ENCODE assay signal across 14 cellular contexts in the genomic region with DNA sequence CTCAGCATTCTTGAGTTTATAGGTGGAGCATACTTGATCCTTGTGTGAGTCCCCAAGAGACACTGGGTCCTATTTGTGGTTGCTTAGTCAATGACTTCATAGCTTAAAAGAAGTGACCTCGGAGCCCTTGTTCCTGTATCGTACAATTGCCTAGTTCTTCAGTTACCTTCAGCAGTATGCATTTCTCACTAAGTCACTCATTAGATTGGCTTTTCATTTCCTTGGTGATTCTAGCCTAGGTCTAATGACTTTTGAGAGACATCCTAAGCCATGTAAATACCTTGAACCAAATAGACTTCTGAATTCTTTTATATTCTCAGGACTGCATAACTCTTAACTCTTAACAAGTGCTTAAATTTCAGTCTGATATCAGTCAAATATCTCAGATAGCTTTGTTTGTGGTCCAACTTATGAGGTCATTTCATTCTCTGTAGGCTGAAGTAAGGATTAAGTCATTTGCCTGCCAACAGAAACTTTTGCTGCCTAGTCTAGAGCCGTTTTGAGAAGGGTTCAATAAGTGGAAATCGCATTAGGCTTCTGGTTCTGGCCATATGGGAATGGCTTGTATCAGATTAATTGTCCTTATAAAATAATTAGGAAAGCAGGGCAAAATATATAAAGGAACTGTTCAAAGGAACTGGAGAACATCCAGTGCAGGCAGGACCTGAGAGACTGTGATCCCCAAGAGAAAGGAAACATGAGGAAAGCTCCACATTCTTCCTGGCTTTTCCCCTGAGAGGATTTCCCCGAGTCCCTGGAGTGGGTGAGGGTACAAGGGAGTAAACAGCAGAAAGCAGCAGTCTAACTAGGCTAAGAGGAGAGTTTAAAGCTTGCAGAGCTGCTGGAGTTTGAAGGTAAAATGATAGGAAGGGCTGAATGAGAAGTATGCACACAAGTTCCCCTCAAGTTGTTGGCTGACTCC. TPM values are rescaled to one million over a fixed set of nuclear protein-coding genes. Genes with fewer than 3 reads are reported as not detected.
A peak's percentile ranks its signal among the peaks of the same experiment; 100 is the strongest.
DNase-seq lines count a peak whose midpoint lies in the region; ATAC-seq and TF ChIP-seq lines count a peak whose summit lies in the region.
"Had no signal": no experiment of that assay in that cellular context is flagged by ENCODE, and none has a peak within 500 bp of the region (broad histone marks: within the 10 kb centered on the region; RNA-seq: fewer than 3 reads in every experiment).

No MANE protein-coding gene starts in this region.

- no peaks in the 10 kb centered on the region for H3K27me3 ChIP-seq in body of pancreas
- no peaks in the 10 kb centered on the region for H3K27me3 ChIP-seq in mucosa of stomach (ENCODE audit: control insufficient read depth, insufficient read depth, low read length)
- H3K27me3 ChIP-seq: sigmoid colon, tibial nerve had no signal

- H3K27ac Mint-ChIP-seq in activated CD4-positive, alpha-beta memory T cell treated with anti-CD3 and anti-CD28 coated beads, Interleukin-2, amount 10 ng/mL, durations not matched to agents 7 days and 5 days = no peak overlapping the region
- H3K27ac Mint-ChIP-seq: IgD-negative memory B cell had no signal

- DNase-seq in AG08395 (ENCODE audit: low spot score) = peak; percentile 36
- DNase-seq in HS-27A (ENCODE audit: low read depth) = peak; percentile 81
- no peak for DNase-seq in body of pancreas
- DNase-seq in SIG-M5 treated with dmso at 0.1 percent for 504 hours (lab: John Stamatoyannopoulos, UW; ENCODE audit: unreplicated experiment) = no peak
- DNase-seq in activated CD4-positive, alpha-beta memory T cell treated with anti-CD3 and anti-CD28 coated beads, Interleukin-2, amount 10 ng/mL, durations not matched to agents 7 days and 5 days = no peak
- DNase-seq: activated T-cell treated with anti-CD3 and anti-CD28 coated beads for 4 hours, AML-193, amniotic stem cell, sigmoid colon had no signal

- peaks cover under 1% of the 10 kb centered on the region for H3K4me1 Mint-ChIP-seq in activated CD4-positive, alpha-beta memory T cell treated with anti-CD3 and anti-CD28 coated beads, Interleukin-2, amount 10 ng/mL, durations not matched to agents 7 days and 5 days
- H3K4me1 Mint-ChIP-seq: IgD-negative memory B cell had no signal

- H3K36me3 ChIP-seq in body of pancreas (replicated peaks in 1 of 2; ENCODE audit: insufficient read depth in 1 of 2, low read depth in 2 of 2) (no peaks in the 10 kb centered on the region), mucosa of stomach (ENCODE audit: control insufficient read depth, insufficient read depth, low read length) (no peaks in the 10 kb centered on the region)
- H3K36me3 ChIP-seq: sigmoid colon had no signal

- no peaks in the 10 kb centered on the region for H3K36me3 Mint-ChIP-seq in activated CD4-positive, alpha-beta memory T cell treated with anti-CD3 and anti-CD28 coated beads, Interleukin-2, amount 10 ng/mL, durations not matched to agents 7 days and 5 days (ENCODE audit: low read depth)

- TF ChIP-seq CTCF in body of pancreas (IDR thresholded peaks at IDR 0.05) = no peak

- H3K27ac ChIP-seq in body of pancreas = peak overlapping the region in 3 of 4 donors; percentile 6 to 52 (median 46)
- H3K27ac ChIP-seq: sigmoid colon, tibial nerve had no signal

- CTCF ChIA-PET in activated CD4-positive, alpha-beta memory T cell treated with anti-CD3 and anti-CD28 coated beads, Interleukin-2, amount 10 ng/mL, durations not matched to agents 7 days and 5 days (lab: Charles Lee) = interaction anchor here (0.8 to 1.4 kb wide), 4 partner anchors 9 to 178 kb away, joined by 3 to 5 read pairs (median 4); no protein-coding TSS in a partner anchor

- 48 to 53% methylated on average over 5 of the region's 5 CpGs for WGBS in body of pancreas, 2 donors

- no peak overlapping the region for H3K4me3 ChIP-seq in body of pancreas
- no peak overlapping the region for H3K4me3 ChIP-seq in mucosa of stomach (ENCODE audit: low read length)
- H3K4me3 ChIP-seq: sigmoid colon, tibial nerve had no signal

- no peaks in the 10 kb centered on the region for H3K27me3 Mint-ChIP-seq in activated CD4-positive, alpha-beta memory T cell treated with anti-CD3 and anti-CD28 coated beads, Interleukin-2, amount 10 ng/mL, durations not matched to agents 7 days and 5 days
- H3K27me3 Mint-ChIP-seq: IgD-negative memory B cell had no signal

- H3K9me3 Mint-ChIP-seq in activated CD4-positive, alpha-beta memory T cell treated with anti-CD3 and anti-CD28 coated beads, Interleukin-2, amount 10 ng/mL, durations not matched to agents 7 days and 5 days = no peaks in the 10 kb centered on the region
- H3K9me3 Mint-ChIP-seq: IgD-negative memory B cell had no signal

- ATAC-seq in body of pancreas (peak; percentile 74), GM18870 (IDR thresholded peaks at IDR 0.05; ENCODE audit: unreplicated experiment) (no peak), HG03460 (IDR thresholded peaks at IDR 0.05; ENCODE audit: unreplicated experiment) (no peak)

- H3K4me1 ChIP-seq in body of pancreas = peaks cover 14% of the 10 kb centered on the region
- H3K4me1 ChIP-seq in mucosa of stomach (ENCODE audit: control insufficient read depth, insufficient read depth, low read length) = no peaks in the 10 kb centered on the region
- H3K4me1 ChIP-seq: sigmoid colon had no signal

- H3K9ac ChIP-seq in mucosa of stomach (ENCODE audit: low read length) = peak overlapping the region; percentile 17

- intact Hi-C loops in body of pancreas (cut with DNase I) = loop anchor here (10.0 kb wide), 1 partner anchor 175 kb away; a partner anchor contains a TSS

- no peak overlapping the region for H3K4me3 Mint-ChIP-seq in activated CD4-positive, alpha-beta memory T cell treated with anti-CD3 and anti-CD28 coated beads, Interleukin-2, amount 10 ng/mL, durations not matched to agents 7 days and 5 days
- H3K4me3 Mint-ChIP-seq: IgD-negative memory B cell had no signal

- POLR2A ChIA-PET in activated CD4-positive, alpha-beta memory T cell treated with anti-CD3 and anti-CD28 coated beads, Interleukin-2, amount 10 ng/mL, durations not matched to agents 7 days and 5 days (lab: Charles Lee) = interaction anchor here (1.5 kb wide), 1 partner anchor 18 kb away, joined by 5 read pairs; no protein-coding TSS in a partner anchor

- H3K9me3 ChIP-seq in body of pancreas (no peaks in the 10 kb centered on the region), mucosa of stomach (ENCODE audit: control insufficient read depth, low read length) (no peaks in the 10 kb centered on the region)
- H3K9me3 ChIP-seq: sigmoid colon, tibial nerve had no signal

- no peak for TF ChIP-seq POLR2A in body of pancreas (IDR thresholded peaks at IDR 0.05)

RNA-seq across cellular contexts. Expression of a gene that starts 39.9 kb away (rescaled TPM):
- total RNA-seq in body of pancreas = 1 to 10 TPM; 7.5 to 9.2 TPM
- 10 to 100 TPM; 12.4 to 12.8 TPM for total RNA-seq in activated CD4-positive, alpha-beta memory T cell treated with anti-CD3 and anti-CD28 coated beads, Interleukin-2, amount 10 ng/mL, durations not matched to agents 7 days and 5 days

Comparison
In these comparisons a context has a peak if more than half of its experiments do, and no peak if none do; other contexts are left out.
1. DNase-seq: peak in AG08395 (single experiment) and HS-27A (single experiment); none in body of pancreas (0 of 4), SIG-M5 treated with dmso at 0.1 percent for 504 hours (single experiment) and activated CD4-positive, alpha-beta memory T cell treated with anti-CD3 and anti-CD28 coated beads, Interleukin-2, amount 10 ng/mL, durations not matched to agents 7 days and 5 days (single experiment).